ENCODE assay signal across 19 cellular contexts in the genomic region with DNA sequence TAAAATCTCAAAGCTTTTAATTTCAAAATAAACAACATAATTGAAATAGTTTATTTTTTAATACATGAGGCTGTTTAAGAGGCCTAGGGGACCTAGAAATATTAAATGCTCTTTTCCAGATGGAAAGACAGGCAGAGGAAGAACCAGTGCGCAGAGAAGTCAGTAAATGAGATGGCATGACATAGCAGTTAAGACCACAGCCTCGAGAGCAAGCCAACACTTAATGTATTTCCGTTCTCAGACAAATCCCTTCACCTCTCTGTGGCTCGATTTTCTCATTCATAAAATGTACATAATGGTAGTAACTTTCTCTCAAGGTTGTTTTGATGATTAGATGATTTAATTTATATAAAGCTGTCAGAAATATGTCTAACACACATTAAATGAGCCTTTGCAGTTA.
"Had no signal": no experiment of that assay in that cellular context is flagged by ENCODE, and none has a peak within 500 bp of the region (broad histone marks: within the 10 kb centered on the region; RNA-seq: fewer than 3 reads in every experiment).

No MANE protein-coding gene starts in this region.

- H3K27ac Mint-ChIP-seq: activated naive CD4-positive, alpha-beta T cell treated with anti-CD3 and anti-CD28 coated beads, Interleukin-2, amount 50 U/mL, for 24 hours; brain; effector memory CD8-positive, alpha-beta T cell; immature natural killer cell; natural killer cell; stimulated activated memory B cell treated with anti-CD40 and anti-IgM and Interleukin-4, amounts not matched to agents 10 μg/mL and 1 μg/mL and 100 μg/mL, for 72 hours; T-helper 2 cell treated with Interferon-gamma antibody and Interleukin-4, amounts not matched to agents 5 μg/mL and 100 μg/mL, for 36 hours had no signal

- H3K4me3 Mint-ChIP-seq: activated naive CD4-positive, alpha-beta T cell treated with anti-CD3 and anti-CD28 coated beads, Interleukin-2, amount 50 U/mL, for 24 hours; brain; central memory CD8-positive, alpha-beta T cell; effector memory CD8-positive, alpha-beta T cell; immature natural killer cell; natural killer cell; stimulated activated memory B cell treated with anti-CD40 and anti-IgM and Interleukin-4, amounts not matched to agents 10 μg/mL and 1 μg/mL and 100 μg/mL, for 72 hours; T-helper 2 cell treated with Interferon-gamma antibody and Interleukin-4, amounts not matched to agents 5 μg/mL and 100 μg/mL, for 36 hours had no signal

- H3K4me1 Mint-ChIP-seq: activated naive CD4-positive, alpha-beta T cell treated with anti-CD3 and anti-CD28 coated beads, Interleukin-2, amount 50 U/mL, for 24 hours; central memory CD8-positive, alpha-beta T cell; immature natural killer cell; natural killer cell; stimulated activated memory B cell treated with anti-CD40 and anti-IgM and Interleukin-4, amounts not matched to agents 10 μg/mL and 1 μg/mL and 100 μg/mL, for 72 hours had no signal

- DNase-seq: activated CD4-positive, alpha-beta T cell treated with anti-CD3 and anti-CD28 coated beads, Interleukin-2, amount 50 U/mL, for 4 hours; activated CD4-positive, CD25-positive, alpha-beta regulatory T cell treated with anti-CD3 and anti-CD28 coated beads, Interleukin-2, amount 50 U/mL, for 72 hours; activated T-cell treated with anti-CD3 and anti-CD28 coated beads, Interleukin-2, amount 50 U/mL, for 1 hour; amniotic stem cell; effector memory CD8-positive, alpha-beta T cell; glutamatergic neuron; immature natural killer cell; natural killer cell; occipital lobe; right lobe of liver; spleen; stimulated activated CD4-positive, alpha-beta T cell treated with anti-CD3 and anti-CD28 coated beads, Interleukin-1b, Interleukin-23, amount 100 ng/mL, for 48 hours; transverse colon had no signal

- H3K4me3 ChIP-seq: prostate gland, right lobe of liver, spleen, transverse colon had no signal

- H3K36me3 Mint-ChIP-seq: activated naive CD4-positive, alpha-beta T cell treated with anti-CD3 and anti-CD28 coated beads, Interleukin-2, amount 50 U/mL, for 24 hours; brain; immature natural killer cell; natural killer cell; stimulated activated memory B cell treated with anti-CD40 and anti-IgM and Interleukin-4, amounts not matched to agents 10 μg/mL and 1 μg/mL and 100 μg/mL, for 72 hours had no signal

- H3K27me3 Mint-ChIP-seq: activated naive CD4-positive, alpha-beta T cell treated with anti-CD3 and anti-CD28 coated beads, Interleukin-2, amount 50 U/mL, for 24 hours had no signal

- ATAC-seq: effector memory CD8-positive, alpha-beta T cell; natural killer cell; right lobe of liver; stimulated activated memory B cell treated with anti-CD40 and anti-IgM and Interleukin-4, amounts not matched to agents 10 μg/mL and 1 μg/mL and 100 μg/mL, for 72 hours had no signal

- H3K9me3 Mint-ChIP-seq: activated naive CD4-positive, alpha-beta T cell treated with anti-CD3 and anti-CD28 coated beads, Interleukin-2, amount 50 U/mL, for 24 hours; brain; central memory CD8-positive, alpha-beta T cell; effector memory CD8-positive, alpha-beta T cell; stimulated activated memory B cell treated with anti-CD40 and anti-IgM and Interleukin-4, amounts not matched to agents 10 μg/mL and 1 μg/mL and 100 μg/mL, for 72 hours; T-helper 2 cell treated with Interferon-gamma antibody and Interleukin-4, amounts not matched to agents 5 μg/mL and 100 μg/mL, for 36 hours had no signal
